Comparison of ENCODE assay signal across 18 cellular contexts in the genomic region with DNA sequence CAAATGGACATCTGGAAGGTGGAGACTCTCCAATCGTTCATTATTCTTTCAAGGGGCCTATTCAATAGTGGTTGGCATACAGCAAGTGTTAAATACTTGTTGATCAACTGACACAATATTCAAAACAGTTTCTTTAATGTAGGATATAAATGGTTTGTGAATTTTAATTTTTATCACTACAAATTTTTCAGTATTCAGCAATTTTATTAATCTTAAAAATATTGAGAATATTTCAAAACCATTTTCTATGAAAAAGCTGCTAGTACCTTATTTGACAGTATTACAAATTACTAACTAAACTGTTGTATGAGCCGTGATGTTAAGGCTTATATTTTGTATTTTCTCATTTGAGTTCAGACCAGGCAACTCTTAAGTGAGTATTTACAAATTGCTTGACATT. TPM values are rescaled to one million over a fixed set of nuclear protein-coding genes. Genes with fewer than 3 reads are reported as not detected.
DNase-seq lines count a peak whose midpoint lies in the region; ATAC-seq, FAIRE-seq and TF ChIP-seq lines count a peak whose summit lies in the region.
"Had no signal": no experiment of that assay in that cellular context is flagged by ENCODE, and none has a peak within 500 bp of the region (broad histone marks: within the 10 kb centered on the region; RNA-seq: fewer than 3 reads in every experiment).

No MANE protein-coding gene starts in this region.

- no peak overlapping the region for H3K14ac ChIP-seq in trophoblast cell (ENCODE audit: low read length)

- no peaks in the 10 kb centered on the region for H3K79me1 ChIP-seq in trophoblast cell (ENCODE audit: low read length)

- H3K9me2 ChIP-seq in Karpas-422 (replicated peaks; ENCODE audit: insufficient read depth, low read length) = no peaks in the 10 kb centered on the region

- no peak overlapping the region for H3K4ac ChIP-seq in trophoblast cell (ENCODE audit: low read depth, low read length)

- H2BK12ac ChIP-seq in trophoblast cell (ENCODE audit: low read length) = no peak overlapping the region

- H3K4me3 ChIP-seq in spleen (no peak overlapping the region), Karpas-422 (ENCODE audit: low read length) (no peak overlapping the region), trophoblast cell (ENCODE audit: low read depth, low read length) (no peak overlapping the region)
- H3K4me3 ChIP-seq: A549, GM23248 had no signal

- TF ChIP-seq CTCF in spleen (IDR thresholded peaks at IDR 0.05 in 8 of 11, conservative IDR thresholded peaks at IDR 0.05 in 3 of 11) = no peak

- ATAC-seq in HG02798 (IDR thresholded peaks at IDR 0.05; ENCODE audit: poor library complexity, unreplicated experiment) = no peak
- ATAC-seq: A549 had no signal

- peak; percentile 78 for DNase-seq in NCI-H2029 treated with DMSO at 0.1 percent for 48 hours (lab: John Stamatoyannopoulos, UW)
- DNase-seq in NCI-H2029 (lab: John Stamatoyannopoulos, UW) = no peak
- DNase-seq in spleen = no peak
- no peak for DNase-seq in Karpas-422
- no peak for DNase-seq in trophoblast cell
- DNase-seq: AML-193; CD4-positive, alpha-beta memory T cell; DMS153; GDM1; GM23248; HCEC 1CT; IMR-90 had no signal

- no peak overlapping the region for H2BK5ac ChIP-seq in trophoblast cell (ENCODE audit: low read depth, low read length, poor library complexity)

- peaks cover 0 to 25% (median 11%) of the 10 kb centered on the region in 6 donors for H3K36me3 ChIP-seq in spleen
- peaks cover 14% of the 10 kb centered on the region for H3K36me3 ChIP-seq in Karpas-422 (ENCODE audit: insufficient read depth, low read length)
- H3K36me3 ChIP-seq in trophoblast cell (ENCODE audit: control insufficient read depth in 1 of 2, insufficient read depth in 2 of 2, low read length in 2 of 2) = peaks cover 0 to 5% of the 10 kb centered on the region in 2 experiments

- no peaks in the 10 kb centered on the region for H4K20me1 ChIP-seq in Karpas-422 (ENCODE audit: insufficient read depth, low read depth, low read length)

- H2BK120ac ChIP-seq in trophoblast cell (ENCODE audit: insufficient read depth, low read length, poor library complexity) = no peak overlapping the region

- peaks cover 10 to 58% (median 34%) of the 10 kb centered on the region in 6 donors for H3K4me1 ChIP-seq in spleen
- peaks cover 36% of the 10 kb centered on the region for H3K4me1 ChIP-seq in Karpas-422 (ENCODE audit: low read length)
- no peaks in the 10 kb centered on the region for H3K4me1 ChIP-seq in trophoblast cell (ENCODE audit: control insufficient read depth in 1 of 2, insufficient read depth in 2 of 2, low read length in 2 of 2)

- intact Hi-C loops in spleen (cut with DNase I; ENCODE audit: low total_unique reads) = no loop called here

- H4K91ac ChIP-seq in trophoblast cell (ENCODE audit: low read depth, low read length) = no peak overlapping the region

- H3K9ac ChIP-seq in Karpas-422 (ENCODE audit: low read length) (no peak overlapping the region), trophoblast cell (ENCODE audit: low read length) (no peak overlapping the region)
- H3K9ac ChIP-seq: GM23248 had no signal

- WGBS in spleen, 5 donors = 77 to 86% (median 83%) methylated on average over 2 of the region's 2 CpGs
- WGBS in trophoblast cell (ENCODE audit: extremely low coverage, insufficient coverage, insufficient read length) = no CpG with 5 or more reads among the region's 2 CpGs

- H4K8ac ChIP-seq in trophoblast cell (ENCODE audit: low read depth, low read length) = no peak overlapping the region

- no peak overlapping the region for H3K18ac ChIP-seq in trophoblast cell (ENCODE audit: low read length)

- no peak for TF ChIP-seq POLR2A in spleen (IDR thresholded peaks at IDR 0.05)

- H3K4me2 ChIP-seq in Karpas-422 (ENCODE audit: low read depth, low read length, poor library complexity, severe bottlenecking) = no peak overlapping the region
- no peak overlapping the region for H3K4me2 ChIP-seq in trophoblast cell (ENCODE audit: low read length)
- H3K4me2 ChIP-seq: A549 had no signal

- no peak overlapping the region for H2AK5ac ChIP-seq in trophoblast cell (ENCODE audit: low read length)

- H3K9me3 ChIP-seq in spleen (no peaks in the 10 kb centered on the region), Karpas-422 (ENCODE audit: low read length) (no peaks in the 10 kb centered on the region), trophoblast cell (ENCODE audit: insufficient read depth, low read depth, low read length) (no peaks in the 10 kb centered on the region)
- H3K9me3 ChIP-seq: A549 had no signal

- no peak overlapping the region for H2AFZ ChIP-seq in Karpas-422 (ENCODE audit: low read length)
- H2AFZ ChIP-seq in trophoblast cell (ENCODE audit: insufficient read depth, low read length, poor library complexity) = no peak overlapping the region
- H2AFZ ChIP-seq: GM23248 had no signal

- no peak overlapping the region for H3K23ac ChIP-seq in trophoblast cell (ENCODE audit: low read length)

- H3K27ac ChIP-seq in spleen (peak overlapping the region in 6 of 8 donors; percentile 6 to 66 (median 36)), Karpas-422 (ENCODE audit: low read length) (no peak overlapping the region), trophoblast cell (ENCODE audit: low read depth, low read length) (no peak overlapping the region)
- H3K27ac ChIP-seq: 22Rv1, A549, GM23248, HL-60 had no signal

- H4K12ac ChIP-seq in trophoblast cell (ENCODE audit: low read depth, low read length) = no peak overlapping the region

- H3K79me2 ChIP-seq in Karpas-422 (ENCODE audit: low read length) (peaks cover 98% of the 10 kb centered on the region), trophoblast cell (ENCODE audit: control insufficient read depth, insufficient read depth, low read length, poor library complexity) (no peaks in the 10 kb centered on the region)

- FAIRE-seq in islet of Langerhans (lab: Jason Lieb, UNC) = peak; percentile 84
- FAIRE-seq: A549, GM18507 had no signal

- H3K27me3 ChIP-seq in spleen (replicated peaks in 1 of 7) (no peaks in the 10 kb centered on the region), Karpas-422 (ENCODE audit: low read length) (no peaks in the 10 kb centered on the region), trophoblast cell (ENCODE audit: insufficient read depth, low read length) (no peaks in the 10 kb centered on the region)

RNA-seq across cellular contexts. Expression of a gene that starts 32.4 kb away (rescaled TPM):
- total RNA-seq in spleen = 10 to 100 TPM; 27.9 to 84.3 (median 50.7) TPM
- 10 to 100 TPM; 11.8 to 18.2 (median 12.9) TPM for polyA plus RNA-seq in spleen
- 28.6 and 34.2 TPM in 2 replicates for total RNA-seq in Karpas-422 (2014; rRNA removed; shearing (Covaris generic); ENCODE audit: low replicate concordance)
- polyA plus RNA-seq in trophoblast cell (2013) = 16.3 and 17.4 TPM in 2 replicates

Comparison
In these comparisons a context has a peak if more than half of its experiments do, and no peak if none do; other contexts are left out.
1. H3K27ac ChIP-seq: peak in spleen (6 of 8); none in Karpas-422 (single experiment) and trophoblast cell (single experiment).